ENCODE assay signal across 2 cellular contexts in genomic region chr16:28183930-28184329, GRCh38.
TF ChIP-seq lines count a peak whose summit lies in the region.

No MANE protein-coding gene starts in this region.

TF ChIP-seq in HepG2, 621 proteins besides CTCF, POLR2A, EP300 and RAD21:
- no peak for TF ChIP-seq ZNF670 (CRISPR knock-in tag; IDR thresholded peaks at IDR 0.05; ENCODE audit: borderline replicate concordance)
- no peak for TF ChIP-seq HMG20A (CRISPR knock-in tag; IDR thresholded peaks at IDR 0.05; ENCODE audit: borderline replicate concordance)
- TF ChIP-seq SMAD3 (CRISPR knock-in tag; IDR thresholded peaks at IDR 0.05), result no peak
- TF ChIP-seq PLRG1 (conservative IDR thresholded peaks at IDR 0.05), result no peak
- no peak for TF ChIP-seq ZBTB7B (CRISPR knock-in tag; IDR thresholded peaks at IDR 0.05)
- no peak for TF ChIP-seq SALL2 (CRISPR knock-in tag; IDR thresholded peaks at IDR 0.05)
- no peak for TF ChIP-seq ZNF652 (CRISPR knock-in tag; IDR thresholded peaks at IDR 0.05; ENCODE audit: borderline replicate concordance, low read depth)
- TF ChIP-seq CBX2 (IDR thresholded peaks at IDR 0.05; ENCODE audit: low read depth, low read length), result no peak
- TF ChIP-seq CBX2 (CRISPR knock-in tag; IDR thresholded peaks at IDR 0.05; ENCODE audit: low read depth), result no peak
- no peak for TF ChIP-seq ZNF143 (CRISPR knock-in tag; IDR thresholded peaks at IDR 0.05)
- TF ChIP-seq AGO2 (optimal IDR thresholded peaks at IDR 0.05; ENCODE audit: low read depth, low read length), result no peak
- no peak for TF ChIP-seq KDM3A (CRISPR knock-in tag; IDR thresholded peaks at IDR 0.05; ENCODE audit: low read depth)
- TF ChIP-seq SMC3 (IDR thresholded peaks at IDR 0.05; ENCODE audit: low read length), result no peak
- no peak for TF ChIP-seq NFE2L2 (IDR thresholded peaks at IDR 0.05; ENCODE audit: low read length)
- TF ChIP-seq CBX1 (IDR thresholded peaks at IDR 0.05; ENCODE audit: low read depth), result no peak

TF ChIP-seq in HEK293T, 16 proteins besides CTCF, POLR2A, EP300 and RAD21:
- TF ChIP-seq PKNOX1 (IDR thresholded peaks at IDR 0.05), result no peak
- TF ChIP-seq HDGF (IDR thresholded peaks at IDR 0.05; ENCODE audit: borderline replicate concordance), result no peak
- TF ChIP-seq FOXM1 (IDR thresholded peaks at IDR 0.05; ENCODE audit: borderline replicate concordance), result no peak
- TF ChIP-seq TARDBP (IDR thresholded peaks at IDR 0.05), result no peak
- no peak for TF ChIP-seq CTBP1 (IDR thresholded peaks at IDR 0.05; ENCODE audit: borderline replicate concordance)
- no peak for TF ChIP-seq SUZ12 (IDR thresholded peaks at IDR 0.05)
- no peak for TF ChIP-seq LEF1 (IDR thresholded peaks at IDR 0.05; ENCODE audit: borderline replicate concordance)
- no peak for TF ChIP-seq ARNT (IDR thresholded peaks at IDR 0.05)
- TF ChIP-seq L3MBTL2 (conservative IDR thresholded peaks at IDR 0.05), result no peak
- no peak for TF ChIP-seq NFRKB (IDR thresholded peaks at IDR 0.05)
- TF ChIP-seq FOXA1 (IDR thresholded peaks at IDR 0.05), result no peak
